1 cellular context compared by ENCODE assay signal in genomic region chr1:86395771-86396502, GRCh38.
TF ChIP-seq lines count a peak whose summit lies in the region.

A gene with protein sequence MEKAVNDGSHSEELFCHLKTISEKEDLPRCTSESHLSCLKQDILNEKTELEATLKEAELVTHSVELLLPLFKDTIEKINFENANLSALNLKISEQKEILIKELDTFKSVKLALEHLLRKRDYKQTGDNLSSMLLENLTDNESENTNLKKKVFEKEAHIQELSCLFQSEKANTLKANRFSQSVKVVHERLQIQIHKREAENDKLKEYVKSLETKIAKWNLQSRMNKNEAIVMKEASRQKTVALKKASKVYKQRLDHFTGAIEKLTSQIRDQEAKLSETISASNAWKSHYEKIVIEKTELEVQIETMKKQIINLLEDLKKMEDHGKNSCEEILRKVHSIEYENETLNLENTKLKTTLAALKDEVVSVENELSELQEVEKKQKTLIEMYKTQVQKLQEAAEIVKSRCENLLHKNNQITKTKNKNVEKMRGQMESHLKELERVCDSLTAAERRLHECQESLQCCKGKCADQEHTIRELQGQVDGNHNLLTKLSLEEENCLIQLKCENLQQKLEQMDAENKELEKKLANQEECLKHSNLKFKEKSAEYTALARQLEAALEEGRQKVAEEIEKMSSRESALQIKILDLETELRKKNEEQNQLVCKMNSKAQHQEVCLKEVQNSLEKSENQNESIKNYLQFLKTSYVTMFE (minus strand): TSS chr1:86396323. CDS start chr1:86387027, 9,296 bp downstream.

TF ChIP-seq in K562, 482 proteins besides CTCF, POLR2A, EP300 and RAD21 (continued from another document and continues in another):
- TF ChIP-seq, protein P1, sequence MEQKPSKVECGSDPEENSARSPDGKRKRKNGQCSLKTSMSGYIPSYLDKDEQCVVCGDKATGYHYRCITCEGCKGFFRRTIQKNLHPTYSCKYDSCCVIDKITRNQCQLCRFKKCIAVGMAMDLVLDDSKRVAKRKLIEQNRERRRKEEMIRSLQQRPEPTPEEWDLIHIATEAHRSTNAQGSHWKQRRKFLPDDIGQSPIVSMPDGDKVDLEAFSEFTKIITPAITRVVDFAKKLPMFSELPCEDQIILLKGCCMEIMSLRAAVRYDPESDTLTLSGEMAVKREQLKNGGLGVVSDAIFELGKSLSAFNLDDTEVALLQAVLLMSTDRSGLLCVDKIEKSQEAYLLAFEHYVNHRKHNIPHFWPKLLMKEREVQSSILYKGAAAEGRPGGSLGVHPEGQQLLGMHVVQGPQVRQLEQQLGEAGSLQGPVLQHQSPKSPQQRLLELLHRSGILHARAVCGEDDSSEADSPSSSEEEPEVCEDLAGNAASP (IDR thresholded peaks at IDR 0.05): no peak
- TF ChIP-seq, protein P2, sequence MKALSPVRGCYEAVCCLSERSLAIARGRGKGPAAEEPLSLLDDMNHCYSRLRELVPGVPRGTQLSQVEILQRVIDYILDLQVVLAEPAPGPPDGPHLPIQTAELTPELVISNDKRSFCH (CRISPR knock-in tag; IDR thresholded peaks at IDR 0.05): no peak
- TF ChIP-seq, protein P2 (tag; IDR thresholded peaks at IDR 0.05): no peak
- TF ChIP-seq GABPA (tag; conservative IDR thresholded peaks at IDR 0.05; ENCODE audit: low read depth): 0 out of 2 replicates have a peak, but pooled peaks have one; percentile 3
- TF ChIP-seq PHTF2 (CRISPR knock-in tag; IDR thresholded peaks at IDR 0.05): no peak
- TF ChIP-seq CREM (IDR thresholded peaks at IDR 0.05; ENCODE audit: low read depth): peak; percentile 75
- no peak for TF ChIP-seq ZNF217 (CRISPR knock-in tag; IDR thresholded peaks at IDR 0.05)
- TF ChIP-seq COPS2 (conservative IDR thresholded peaks at IDR 0.05): no peak
- peak in 1 of 2 experiments; percentile 62; a peak in 2 of 4 replicates for TF ChIP-seq HDAC1 (IDR thresholded peaks at IDR 0.05)
- TF ChIP-seq PML (IDR thresholded peaks at IDR 0.05; ENCODE audit: low read length): no peak
- TF ChIP-seq, protein P3, sequence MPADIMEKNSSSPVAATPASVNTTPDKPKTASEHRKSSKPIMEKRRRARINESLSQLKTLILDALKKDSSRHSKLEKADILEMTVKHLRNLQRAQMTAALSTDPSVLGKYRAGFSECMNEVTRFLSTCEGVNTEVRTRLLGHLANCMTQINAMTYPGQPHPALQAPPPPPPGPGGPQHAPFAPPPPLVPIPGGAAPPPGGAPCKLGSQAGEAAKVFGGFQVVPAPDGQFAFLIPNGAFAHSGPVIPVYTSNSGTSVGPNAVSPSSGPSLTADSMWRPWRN (IDR thresholded peaks at IDR 0.05; ENCODE audit: low read depth): no peak
- no peak for TF ChIP-seq KLF10 (CRISPR knock-in tag; IDR thresholded peaks at IDR 0.05)
- TF ChIP-seq KDM2B (CRISPR knock-in tag; IDR thresholded peaks at IDR 0.05): no peak
- TF ChIP-seq PHF8 (IDR thresholded peaks at IDR 0.05; ENCODE audit: borderline replicate concordance, low read length): peak; percentile 42; the same call in 1 of the 2 replicates
- no peak for TF ChIP-seq BRD9 (IDR thresholded peaks at IDR 0.05; ENCODE audit: low read depth, partially characterized antibody)
- no peak for TF ChIP-seq ZBTB5 (IDR thresholded peaks at IDR 0.05)
- TF ChIP-seq TSHZ1 (CRISPR knock-in tag; IDR thresholded peaks at IDR 0.05): no peak
- TF ChIP-seq, protein P4, sequence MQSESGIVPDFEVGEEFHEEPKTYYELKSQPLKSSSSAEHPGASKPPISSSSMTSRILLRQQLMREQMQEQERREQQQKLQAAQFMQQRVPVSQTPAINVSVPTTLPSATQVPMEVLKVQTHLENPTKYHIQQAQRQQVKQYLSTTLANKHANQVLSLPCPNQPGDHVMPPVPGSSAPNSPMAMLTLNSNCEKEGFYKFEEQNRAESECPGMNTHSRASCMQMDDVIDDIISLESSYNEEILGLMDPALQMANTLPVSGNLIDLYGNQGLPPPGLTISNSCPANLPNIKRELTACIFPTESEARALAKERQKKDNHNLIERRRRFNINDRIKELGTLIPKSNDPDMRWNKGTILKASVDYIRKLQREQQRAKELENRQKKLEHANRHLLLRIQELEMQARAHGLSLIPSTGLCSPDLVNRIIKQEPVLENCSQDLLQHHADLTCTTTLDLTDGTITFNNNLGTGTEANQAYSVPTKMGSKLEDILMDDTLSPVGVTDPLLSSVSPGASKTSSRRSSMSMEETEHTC (IDR thresholded peaks at IDR 0.05): no peak
- TF ChIP-seq SLC30A9 (CRISPR knock-in tag; IDR thresholded peaks at IDR 0.05): no peak
- peak; percentile 87 for TF ChIP-seq EGR1 (conservative IDR thresholded peaks at IDR 0.05)
- TF ChIP-seq TRIM25 (IDR thresholded peaks at IDR 0.05; ENCODE audit: borderline replicate concordance): no peak
- TF ChIP-seq, protein P5, sequence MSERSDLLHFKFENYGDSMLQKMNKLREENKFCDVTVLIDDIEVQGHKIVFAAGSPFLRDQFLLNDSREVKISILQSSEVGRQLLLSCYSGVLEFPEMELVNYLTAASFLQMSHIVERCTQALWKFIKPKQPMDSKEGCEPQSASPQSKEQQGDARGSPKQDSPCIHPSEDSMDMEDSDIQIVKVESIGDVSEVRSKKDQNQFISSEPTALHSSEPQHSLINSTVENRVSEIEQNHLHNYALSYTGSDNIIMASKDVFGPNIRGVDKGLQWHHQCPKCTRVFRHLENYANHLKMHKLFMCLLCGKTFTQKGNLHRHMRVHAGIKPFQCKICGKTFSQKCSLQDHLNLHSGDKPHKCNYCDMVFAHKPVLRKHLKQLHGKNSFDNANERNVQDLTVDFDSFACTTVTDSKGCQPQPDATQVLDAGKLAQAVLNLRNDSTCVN (CRISPR knock-in tag; IDR thresholded peaks at IDR 0.05): no peak
- TF ChIP-seq NR2C2 (CRISPR knock-in tag; IDR thresholded peaks at IDR 0.05): no peak; the same call in 1 of the 2 replicates
- TF ChIP-seq NR2C2 (tag; IDR thresholded peaks at IDR 0.05): peak; percentile 15; the same call in 1 of the 2 replicates
- TF ChIP-seq KAT7 (CRISPR knock-in tag; IDR thresholded peaks at IDR 0.05; ENCODE audit: borderline replicate concordance): no peak
- TF ChIP-seq, protein P6, sequence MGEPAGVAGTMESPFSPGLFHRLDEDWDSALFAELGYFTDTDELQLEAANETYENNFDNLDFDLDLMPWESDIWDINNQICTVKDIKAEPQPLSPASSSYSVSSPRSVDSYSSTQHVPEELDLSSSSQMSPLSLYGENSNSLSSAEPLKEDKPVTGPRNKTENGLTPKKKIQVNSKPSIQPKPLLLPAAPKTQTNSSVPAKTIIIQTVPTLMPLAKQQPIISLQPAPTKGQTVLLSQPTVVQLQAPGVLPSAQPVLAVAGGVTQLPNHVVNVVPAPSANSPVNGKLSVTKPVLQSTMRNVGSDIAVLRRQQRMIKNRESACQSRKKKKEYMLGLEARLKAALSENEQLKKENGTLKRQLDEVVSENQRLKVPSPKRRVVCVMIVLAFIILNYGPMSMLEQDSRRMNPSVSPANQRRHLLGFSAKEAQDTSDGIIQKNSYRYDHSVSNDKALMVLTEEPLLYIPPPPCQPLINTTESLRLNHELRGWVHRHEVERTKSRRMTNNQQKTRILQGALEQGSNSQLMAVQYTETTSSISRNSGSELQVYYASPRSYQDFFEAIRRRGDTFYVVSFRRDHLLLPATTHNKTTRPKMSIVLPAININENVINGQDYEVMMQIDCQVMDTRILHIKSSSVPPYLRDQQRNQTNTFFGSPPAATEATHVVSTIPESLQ (CRISPR knock-in tag; IDR thresholded peaks at IDR 0.05): no peak
- no peak for TF ChIP-seq HMG20A (CRISPR knock-in tag; conservative IDR thresholded peaks at IDR 0.05)
- TF ChIP-seq MTA1 (IDR thresholded peaks at IDR 0.05; ENCODE audit: borderline replicate concordance): no peak
- TF ChIP-seq, protein P7, sequence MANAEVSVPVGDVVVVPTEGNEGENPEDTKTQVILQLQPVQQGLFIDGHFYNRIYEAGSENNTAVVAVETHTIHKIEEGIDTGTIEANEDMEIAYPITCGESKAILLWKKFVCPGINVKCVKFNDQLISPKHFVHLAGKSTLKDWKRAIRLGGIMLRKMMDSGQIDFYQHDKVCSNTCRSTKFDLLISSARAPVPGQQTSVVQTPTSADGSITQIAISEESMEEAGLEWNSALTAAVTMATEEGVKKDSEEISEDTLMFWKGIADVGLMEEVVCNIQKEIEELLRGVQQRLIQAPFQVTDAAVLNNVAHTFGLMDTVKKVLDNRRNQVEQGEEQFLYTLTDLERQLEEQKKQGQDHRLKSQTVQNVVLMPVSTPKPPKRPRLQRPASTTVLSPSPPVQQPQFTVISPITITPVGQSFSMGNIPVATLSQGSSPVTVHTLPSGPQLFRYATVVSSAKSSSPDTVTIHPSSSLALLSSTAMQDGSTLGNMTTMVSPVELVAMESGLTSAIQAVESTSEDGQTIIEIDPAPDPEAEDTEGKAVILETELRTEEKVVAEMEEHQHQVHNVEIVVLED (CRISPR knock-in tag; IDR thresholded peaks at IDR 0.05): peak; percentile 88
- no peak for TF ChIP-seq HEY1 (CRISPR knock-in tag; IDR thresholded peaks at IDR 0.05; ENCODE audit: borderline replicate concordance)
- TF ChIP-seq, protein P8, sequence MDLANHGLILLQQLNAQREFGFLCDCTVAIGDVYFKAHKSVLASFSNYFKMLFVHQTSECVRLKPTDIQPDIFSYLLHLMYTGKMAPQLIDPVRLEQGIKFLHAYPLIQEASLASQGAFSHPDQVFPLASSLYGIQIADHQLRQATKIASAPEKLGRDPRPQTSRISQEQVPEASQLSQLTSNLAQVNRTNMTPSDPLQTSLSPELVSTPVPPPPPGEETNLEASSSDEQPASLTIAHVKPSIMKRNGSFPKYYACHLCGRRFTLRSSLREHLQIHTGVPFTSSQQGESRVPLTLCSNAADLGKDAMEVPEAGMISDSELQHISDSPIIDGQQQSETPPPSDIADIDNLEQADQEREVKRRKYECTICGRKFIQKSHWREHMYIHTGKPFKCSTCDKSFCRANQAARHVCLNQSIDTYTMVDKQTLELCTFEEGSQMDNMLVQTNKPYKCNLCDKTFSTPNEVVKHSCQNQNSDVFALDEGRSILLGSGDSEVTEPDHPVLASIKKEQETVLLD (IDR thresholded peaks at IDR 0.05): peak; percentile 80
- TF ChIP-seq ZFX (CRISPR knock-in tag; IDR thresholded peaks at IDR 0.05): no peak
- no peak for TF ChIP-seq CCNT2 (IDR thresholded peaks at IDR 0.05; ENCODE audit: borderline replicate concordance, extremely low read depth, insufficient read length, low read depth, low read length)
- TF ChIP-seq VEZF1 (CRISPR knock-in tag; IDR thresholded peaks at IDR 0.05): peak; percentile 66
- TF ChIP-seq POLR2G (IDR thresholded peaks at IDR 0.05; ENCODE audit: low read depth, low read length): peak; percentile 53; the same call in 1 of the 2 replicates
- TF ChIP-seq RBFOX2 (IDR thresholded peaks at IDR 0.05; ENCODE audit: low read depth, low read length): peak; percentile 53; the same call in 1 of the 2 replicates
- no peak for TF ChIP-seq CBFA2T3 (IDR thresholded peaks at IDR 0.05)
